1 cellular context compared by ENCODE assay signal in the genomic region with DNA sequence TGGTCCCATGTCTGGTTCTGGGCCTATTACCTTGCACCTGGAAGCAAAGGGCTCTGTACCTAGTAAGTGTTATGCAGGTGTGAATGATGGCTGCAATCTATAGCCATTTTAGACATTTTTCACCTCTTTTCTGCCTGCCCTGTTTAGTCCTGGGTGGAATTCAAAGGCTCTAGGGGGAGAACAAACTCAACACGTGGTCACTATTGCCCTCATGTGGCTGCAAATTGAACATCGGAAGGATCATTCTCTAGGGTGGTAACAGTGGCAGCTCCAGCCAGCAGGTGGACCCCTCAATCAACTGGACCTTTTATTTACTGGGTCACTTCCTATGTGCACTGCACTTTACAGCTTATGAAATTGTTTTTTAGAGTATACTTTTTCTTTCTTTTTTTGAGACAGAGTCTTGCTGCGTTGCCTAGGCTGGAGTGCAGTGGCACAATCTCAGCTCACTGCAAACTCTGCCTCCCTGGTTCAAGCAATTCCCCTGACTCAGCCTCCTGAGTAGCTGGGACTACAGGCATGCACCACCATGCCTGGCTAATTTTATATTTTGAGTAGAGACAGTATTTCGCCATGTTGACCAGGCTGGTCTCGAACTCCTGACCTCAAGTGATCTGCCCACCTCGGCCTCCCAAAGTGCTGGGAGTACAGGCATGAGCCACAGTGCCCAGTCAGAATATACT.
TF ChIP-seq lines count a peak whose summit lies in the region.
"Not testable (repeated sequence)": the region's sequence is repeated elsewhere in the genome, so short reads cannot be mapped to it uniquely, and the experiment has no call there.

No MANE protein-coding gene starts in this region.

TF ChIP-seq in HepG2, 621 proteins besides CTCF, POLR2A, EP300 and RAD21 (continued from another document and continues in another):
- TF ChIP-seq ZNF772 (CRISPR knock-in tag; IDR thresholded peaks at IDR 0.05) (0 out of 2 replicates have a peak, but pooled peaks have one; percentile 37), SP1 (CRISPR knock-in tag; IDR thresholded peaks at IDR 0.05) (peak; percentile 52; the same call in 1 of the 2 replicates), ETV5 (CRISPR knock-in tag; IDR thresholded peaks at IDR 0.05; ENCODE audit: borderline replicate concordance) (peak; percentile 73), KDM2A (CRISPR knock-in tag; IDR thresholded peaks at IDR 0.05; ENCODE audit: borderline replicate concordance, low read depth) (peak; percentile 80), NFATC3 (CRISPR knock-in tag; IDR thresholded peaks at IDR 0.05) (0 out of 2 replicates have a peak, but pooled peaks have one; percentile 73), FOXO1 (CRISPR knock-in tag; IDR thresholded peaks at IDR 0.05) (peak; percentile 73; the same call in 1 of the 2 replicates), ELF4 (CRISPR knock-in tag; IDR thresholded peaks at IDR 0.05; ENCODE audit: borderline replicate concordance) (0 out of 2 replicates have a peak, but pooled peaks have one; percentile 26), ZNF775 (CRISPR knock-in tag; IDR thresholded peaks at IDR 0.05; ENCODE audit: borderline replicate concordance) (0 out of 2 replicates have a peak, but pooled peaks have one; percentile 45), ZNF34 (CRISPR knock-in tag; IDR thresholded peaks at IDR 0.05; ENCODE audit: borderline replicate concordance) (0 out of 2 replicates have a peak, but pooled peaks have one; percentile 29), ZMYM4 (CRISPR knock-in tag; IDR thresholded peaks at IDR 0.05) (peak; percentile 60), SP5 (CRISPR knock-in tag; IDR thresholded peaks at IDR 0.05; ENCODE audit: borderline replicate concordance, low read depth) (peak; percentile 41; the same call in 1 of the 2 replicates), PPARG (CRISPR knock-in tag; conservative IDR thresholded peaks at IDR 0.05) (peak; percentile 75), MIER3 (CRISPR knock-in tag; IDR thresholded peaks at IDR 0.05; ENCODE audit: borderline replicate concordance) (peak; percentile 80; the same call in 1 of the 2 replicates), CCDC6 (CRISPR knock-in tag; IDR thresholded peaks at IDR 0.05) (0 out of 2 replicates have a peak, but pooled peaks have one; percentile 33), ELF3 (CRISPR knock-in tag; IDR thresholded peaks at IDR 0.05) (peak; percentile 82), ZNF766 (CRISPR knock-in tag; IDR thresholded peaks at IDR 0.05; ENCODE audit: borderline replicate concordance) (peak; percentile 49; the same call in 1 of the 2 replicates), RXRA (CRISPR knock-in tag; IDR thresholded peaks at IDR 0.05) (peak; percentile 22; the same call in 1 of the 2 replicates), MYC (CRISPR knock-in tag; IDR thresholded peaks at IDR 0.05; ENCODE audit: borderline replicate concordance) (peak; percentile 54; the same call in 1 of the 2 replicates), ZNF883 (CRISPR knock-in tag; IDR thresholded peaks at IDR 0.05; ENCODE audit: not compliant biosample characterization) (peak; percentile 47), PHF5A (CRISPR knock-in tag; IDR thresholded peaks at IDR 0.05; ENCODE audit: low read depth, unreplicated experiment) (peak; percentile 59), ARHGAP35 (CRISPR knock-in tag; IDR thresholded peaks at IDR 0.05; ENCODE audit: borderline replicate concordance) (0 out of 2 replicates have a peak, but pooled peaks have one; percentile 52), ELF1 (CRISPR knock-in tag; IDR thresholded peaks at IDR 0.05) (peak; percentile 66; the same call in 1 of the 2 replicates), KDM4B (CRISPR knock-in tag; IDR thresholded peaks at IDR 0.05) (0 out of 2 replicates have a peak, but pooled peaks have one; percentile 79)
- not testable (repeated sequence) for TF ChIP-seq SP1 (IDR thresholded peaks at IDR 0.05)
- TF ChIP-seq, protein P1, sequence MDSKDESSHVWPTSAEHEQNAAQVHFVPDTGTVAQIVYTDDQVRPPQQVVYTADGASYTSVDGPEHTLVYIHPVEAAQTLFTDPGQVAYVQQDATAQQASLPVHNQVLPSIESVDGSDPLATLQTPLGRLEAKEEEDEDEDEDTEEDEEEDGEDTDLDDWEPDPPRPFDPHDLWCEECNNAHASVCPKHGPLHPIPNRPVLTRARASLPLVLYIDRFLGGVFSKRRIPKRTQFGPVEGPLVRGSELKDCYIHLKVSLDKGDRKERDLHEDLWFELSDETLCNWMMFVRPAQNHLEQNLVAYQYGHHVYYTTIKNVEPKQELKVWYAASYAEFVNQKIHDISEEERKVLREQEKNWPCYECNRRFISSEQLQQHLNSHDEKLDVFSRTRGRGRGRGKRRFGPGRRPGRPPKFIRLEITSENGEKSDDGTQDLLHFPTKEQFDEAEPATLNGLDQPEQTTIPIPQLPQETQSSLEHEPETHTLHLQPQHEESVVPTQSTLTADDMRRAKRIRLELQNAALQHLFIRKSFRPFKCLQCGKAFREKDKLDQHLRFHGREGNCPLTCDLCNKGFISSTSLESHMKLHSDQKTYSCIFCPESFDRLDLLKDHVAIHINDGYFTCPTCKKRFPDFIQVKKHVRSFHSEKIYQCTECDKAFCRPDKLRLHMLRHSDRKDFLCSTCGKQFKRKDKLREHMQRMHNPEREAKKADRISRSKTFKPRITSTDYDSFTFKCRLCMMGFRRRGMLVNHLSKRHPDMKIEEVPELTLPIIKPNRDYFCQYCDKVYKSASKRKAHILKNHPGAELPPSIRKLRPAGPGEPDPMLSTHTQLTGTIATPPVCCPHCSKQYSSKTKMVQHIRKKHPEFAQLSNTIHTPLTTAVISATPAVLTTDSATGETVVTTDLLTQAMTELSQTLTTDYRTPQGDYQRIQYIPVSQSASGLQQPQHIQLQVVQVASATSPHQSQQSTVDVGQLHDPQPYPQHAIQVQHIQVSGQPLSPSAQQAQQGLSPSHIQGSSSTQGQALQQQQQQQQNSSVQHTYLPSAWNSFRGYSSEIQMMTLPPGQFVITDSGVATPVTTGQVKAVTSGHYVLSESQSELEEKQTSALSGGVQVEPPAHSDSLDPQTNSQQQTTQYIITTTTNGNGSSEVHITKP (CRISPR knock-in tag; IDR thresholded peaks at IDR 0.05; ENCODE audit: low read depth), result peak; percentile 73
- TF ChIP-seq, protein P2, sequence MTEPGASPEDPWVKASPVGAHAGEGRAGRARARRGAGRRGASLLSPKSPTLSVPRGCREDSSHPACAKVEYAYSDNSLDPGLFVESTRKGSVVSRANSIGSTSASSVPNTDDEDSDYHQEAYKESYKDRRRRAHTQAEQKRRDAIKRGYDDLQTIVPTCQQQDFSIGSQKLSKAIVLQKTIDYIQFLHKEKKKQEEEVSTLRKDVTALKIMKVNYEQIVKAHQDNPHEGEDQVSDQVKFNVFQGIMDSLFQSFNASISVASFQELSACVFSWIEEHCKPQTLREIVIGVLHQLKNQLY (CRISPR knock-in tag; IDR thresholded peaks at IDR 0.05), result peak; percentile 70
- TF ChIP-seq, protein P3, sequence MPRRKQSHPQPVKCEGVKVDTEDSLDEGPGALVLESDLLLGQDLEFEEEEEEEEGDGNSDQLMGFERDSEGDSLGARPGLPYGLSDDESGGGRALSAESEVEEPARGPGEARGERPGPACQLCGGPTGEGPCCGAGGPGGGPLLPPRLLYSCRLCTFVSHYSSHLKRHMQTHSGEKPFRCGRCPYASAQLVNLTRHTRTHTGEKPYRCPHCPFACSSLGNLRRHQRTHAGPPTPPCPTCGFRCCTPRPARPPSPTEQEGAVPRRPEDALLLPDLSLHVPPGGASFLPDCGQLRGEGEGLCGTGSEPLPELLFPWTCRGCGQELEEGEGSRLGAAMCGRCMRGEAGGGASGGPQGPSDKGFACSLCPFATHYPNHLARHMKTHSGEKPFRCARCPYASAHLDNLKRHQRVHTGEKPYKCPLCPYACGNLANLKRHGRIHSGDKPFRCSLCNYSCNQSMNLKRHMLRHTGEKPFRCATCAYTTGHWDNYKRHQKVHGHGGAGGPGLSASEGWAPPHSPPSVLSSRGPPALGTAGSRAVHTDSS (CRISPR knock-in tag; conservative IDR thresholded peaks at IDR 0.05), result 0 out of 2 replicates have a peak, but pooled peaks have one; percentile 22
- TF ChIP-seq, protein P4, sequence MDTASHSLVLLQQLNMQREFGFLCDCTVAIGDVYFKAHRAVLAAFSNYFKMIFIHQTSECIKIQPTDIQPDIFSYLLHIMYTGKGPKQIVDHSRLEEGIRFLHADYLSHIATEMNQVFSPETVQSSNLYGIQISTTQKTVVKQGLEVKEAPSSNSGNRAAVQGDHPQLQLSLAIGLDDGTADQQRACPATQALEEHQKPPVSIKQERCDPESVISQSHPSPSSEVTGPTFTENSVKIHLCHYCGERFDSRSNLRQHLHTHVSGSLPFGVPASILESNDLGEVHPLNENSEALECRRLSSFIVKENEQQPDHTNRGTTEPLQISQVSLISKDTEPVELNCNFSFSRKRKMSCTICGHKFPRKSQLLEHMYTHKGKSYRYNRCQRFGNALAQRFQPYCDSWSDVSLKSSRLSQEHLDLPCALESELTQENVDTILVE (CRISPR knock-in tag; IDR thresholded peaks at IDR 0.05), result peak; percentile 85
- TF ChIP-seq, protein P5, sequence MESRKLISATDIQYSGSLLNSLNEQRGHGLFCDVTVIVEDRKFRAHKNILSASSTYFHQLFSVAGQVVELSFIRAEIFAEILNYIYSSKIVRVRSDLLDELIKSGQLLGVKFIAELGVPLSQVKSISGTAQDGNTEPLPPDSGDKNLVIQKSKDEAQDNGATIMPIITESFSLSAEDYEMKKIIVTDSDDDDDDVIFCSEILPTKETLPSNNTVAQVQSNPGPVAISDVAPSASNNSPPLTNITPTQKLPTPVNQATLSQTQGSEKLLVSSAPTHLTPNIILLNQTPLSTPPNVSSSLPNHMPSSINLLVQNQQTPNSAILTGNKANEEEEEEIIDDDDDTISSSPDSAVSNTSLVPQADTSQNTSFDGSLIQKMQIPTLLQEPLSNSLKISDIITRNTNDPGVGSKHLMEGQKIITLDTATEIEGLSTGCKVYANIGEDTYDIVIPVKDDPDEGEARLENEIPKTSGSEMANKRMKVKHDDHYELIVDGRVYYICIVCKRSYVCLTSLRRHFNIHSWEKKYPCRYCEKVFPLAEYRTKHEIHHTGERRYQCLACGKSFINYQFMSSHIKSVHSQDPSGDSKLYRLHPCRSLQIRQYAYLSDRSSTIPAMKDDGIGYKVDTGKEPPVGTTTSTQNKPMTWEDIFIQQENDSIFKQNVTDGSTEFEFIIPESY (CRISPR knock-in tag; IDR thresholded peaks at IDR 0.05), result peak; percentile 80
- TF ChIP-seq, protein P6, sequence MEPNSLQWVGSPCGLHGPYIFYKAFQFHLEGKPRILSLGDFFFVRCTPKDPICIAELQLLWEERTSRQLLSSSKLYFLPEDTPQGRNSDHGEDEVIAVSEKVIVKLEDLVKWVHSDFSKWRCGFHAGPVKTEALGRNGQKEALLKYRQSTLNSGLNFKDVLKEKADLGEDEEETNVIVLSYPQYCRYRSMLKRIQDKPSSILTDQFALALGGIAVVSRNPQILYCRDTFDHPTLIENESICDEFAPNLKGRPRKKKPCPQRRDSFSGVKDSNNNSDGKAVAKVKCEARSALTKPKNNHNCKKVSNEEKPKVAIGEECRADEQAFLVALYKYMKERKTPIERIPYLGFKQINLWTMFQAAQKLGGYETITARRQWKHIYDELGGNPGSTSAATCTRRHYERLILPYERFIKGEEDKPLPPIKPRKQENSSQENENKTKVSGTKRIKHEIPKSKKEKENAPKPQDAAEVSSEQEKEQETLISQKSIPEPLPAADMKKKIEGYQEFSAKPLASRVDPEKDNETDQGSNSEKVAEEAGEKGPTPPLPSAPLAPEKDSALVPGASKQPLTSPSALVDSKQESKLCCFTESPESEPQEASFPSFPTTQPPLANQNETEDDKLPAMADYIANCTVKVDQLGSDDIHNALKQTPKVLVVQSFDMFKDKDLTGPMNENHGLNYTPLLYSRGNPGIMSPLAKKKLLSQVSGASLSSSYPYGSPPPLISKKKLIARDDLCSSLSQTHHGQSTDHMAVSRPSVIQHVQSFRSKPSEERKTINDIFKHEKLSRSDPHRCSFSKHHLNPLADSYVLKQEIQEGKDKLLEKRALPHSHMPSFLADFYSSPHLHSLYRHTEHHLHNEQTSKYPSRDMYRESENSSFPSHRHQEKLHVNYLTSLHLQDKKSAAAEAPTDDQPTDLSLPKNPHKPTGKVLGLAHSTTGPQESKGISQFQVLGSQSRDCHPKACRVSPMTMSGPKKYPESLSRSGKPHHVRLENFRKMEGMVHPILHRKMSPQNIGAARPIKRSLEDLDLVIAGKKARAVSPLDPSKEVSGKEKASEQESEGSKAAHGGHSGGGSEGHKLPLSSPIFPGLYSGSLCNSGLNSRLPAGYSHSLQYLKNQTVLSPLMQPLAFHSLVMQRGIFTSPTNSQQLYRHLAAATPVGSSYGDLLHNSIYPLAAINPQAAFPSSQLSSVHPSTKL (CRISPR knock-in tag; IDR thresholded peaks at IDR 0.05), result peak; percentile 68
- TF ChIP-seq, protein P7, sequence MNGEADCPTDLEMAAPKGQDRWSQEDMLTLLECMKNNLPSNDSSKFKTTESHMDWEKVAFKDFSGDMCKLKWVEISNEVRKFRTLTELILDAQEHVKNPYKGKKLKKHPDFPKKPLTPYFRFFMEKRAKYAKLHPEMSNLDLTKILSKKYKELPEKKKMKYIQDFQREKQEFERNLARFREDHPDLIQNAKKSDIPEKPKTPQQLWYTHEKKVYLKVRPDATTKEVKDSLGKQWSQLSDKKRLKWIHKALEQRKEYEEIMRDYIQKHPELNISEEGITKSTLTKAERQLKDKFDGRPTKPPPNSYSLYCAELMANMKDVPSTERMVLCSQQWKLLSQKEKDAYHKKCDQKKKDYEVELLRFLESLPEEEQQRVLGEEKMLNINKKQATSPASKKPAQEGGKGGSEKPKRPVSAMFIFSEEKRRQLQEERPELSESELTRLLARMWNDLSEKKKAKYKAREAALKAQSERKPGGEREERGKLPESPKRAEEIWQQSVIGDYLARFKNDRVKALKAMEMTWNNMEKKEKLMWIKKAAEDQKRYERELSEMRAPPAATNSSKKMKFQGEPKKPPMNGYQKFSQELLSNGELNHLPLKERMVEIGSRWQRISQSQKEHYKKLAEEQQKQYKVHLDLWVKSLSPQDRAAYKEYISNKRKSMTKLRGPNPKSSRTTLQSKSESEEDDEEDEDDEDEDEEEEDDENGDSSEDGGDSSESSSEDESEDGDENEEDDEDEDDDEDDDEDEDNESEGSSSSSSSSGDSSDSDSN (CRISPR knock-in tag; IDR thresholded peaks at IDR 0.05), result 0 out of 2 replicates have a peak, but pooled peaks have one; percentile 18
- TF ChIP-seq, protein P8, sequence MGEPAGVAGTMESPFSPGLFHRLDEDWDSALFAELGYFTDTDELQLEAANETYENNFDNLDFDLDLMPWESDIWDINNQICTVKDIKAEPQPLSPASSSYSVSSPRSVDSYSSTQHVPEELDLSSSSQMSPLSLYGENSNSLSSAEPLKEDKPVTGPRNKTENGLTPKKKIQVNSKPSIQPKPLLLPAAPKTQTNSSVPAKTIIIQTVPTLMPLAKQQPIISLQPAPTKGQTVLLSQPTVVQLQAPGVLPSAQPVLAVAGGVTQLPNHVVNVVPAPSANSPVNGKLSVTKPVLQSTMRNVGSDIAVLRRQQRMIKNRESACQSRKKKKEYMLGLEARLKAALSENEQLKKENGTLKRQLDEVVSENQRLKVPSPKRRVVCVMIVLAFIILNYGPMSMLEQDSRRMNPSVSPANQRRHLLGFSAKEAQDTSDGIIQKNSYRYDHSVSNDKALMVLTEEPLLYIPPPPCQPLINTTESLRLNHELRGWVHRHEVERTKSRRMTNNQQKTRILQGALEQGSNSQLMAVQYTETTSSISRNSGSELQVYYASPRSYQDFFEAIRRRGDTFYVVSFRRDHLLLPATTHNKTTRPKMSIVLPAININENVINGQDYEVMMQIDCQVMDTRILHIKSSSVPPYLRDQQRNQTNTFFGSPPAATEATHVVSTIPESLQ (CRISPR knock-in tag; conservative IDR thresholded peaks at IDR 0.05), result peak; percentile 97; the same call in 1 of the 2 replicates
